Comparison of ENCODE assay signal across 14 cellular contexts in the genomic region with DNA sequence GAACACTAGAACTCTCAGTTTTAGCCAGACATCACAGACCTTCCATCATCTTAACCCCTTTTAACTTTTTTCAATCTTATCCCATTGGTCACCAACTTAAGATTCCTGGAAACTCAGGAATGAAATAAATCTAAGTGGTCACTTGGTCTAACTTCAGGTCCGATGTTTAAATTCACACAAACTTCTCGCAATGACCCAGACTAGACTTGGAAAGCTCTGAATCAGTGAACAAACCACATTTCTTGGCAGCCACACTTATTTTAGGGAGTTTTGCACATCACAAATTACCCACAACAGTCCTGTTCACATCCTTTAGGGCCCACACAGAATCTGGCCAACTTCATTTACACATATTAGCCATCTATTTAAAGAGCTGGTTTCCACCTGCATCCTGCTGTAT.
DNase-seq lines count a peak whose midpoint lies in the region; ATAC-seq and TF ChIP-seq lines count a peak whose summit lies in the region.
"Had no signal": no experiment of that assay in that cellular context is flagged by ENCODE, and none has a peak within 500 bp of the region (broad histone marks: within the 10 kb centered on the region; RNA-seq: fewer than 3 reads in every experiment).

No MANE protein-coding gene starts in this region.

- dilution Hi-C loops in IMR-90 (cut with HindIII; ENCODE audit: low sequenced_read_pairs, unreplicated experiment), result no loop called here

- POLR2A ChIA-PET in AG04450 (lab: Yijun Ruan, JAX) (interaction anchor here (0.5 kb wide), 1 partner anchor 255 kb away, joined by 3 read pairs; no protein-coding TSS in a partner anchor), IMR-90 (lab: Charles Lee; ENCODE audit: unreplicated experiment) (no interaction called here)
- POLR2A ChIA-PET in activated CD4-positive, alpha-beta memory T cell treated with anti-CD3 and anti-CD28 coated beads, Interleukin-2, amount 10 ng/mL, durations not matched to agents 7 days and 5 days (lab: Charles Lee), result no interaction called here

- peaks cover 22 to 55% of the 10 kb centered on the region in 2 experiments for H3K79me1 ChIP-seq in IMR-90 (ENCODE audit: low read depth in 1 of 2, low read length in 2 of 2)

- intact Hi-C loops in IMR-90 (cut with micrococcal nuclease), result no loop called here

- peaks cover 8% of the 10 kb centered on the region; the same call in 1 of the 2 replicates for H3K4me1 ChIP-seq in IMR-90 (ENCODE audit: control insufficient read depth, insufficient read depth, low read length)
- H3K4me1 ChIP-seq in osteoblast (ENCODE audit: insufficient read depth, low read length), result peaks cover 20% of the 10 kb centered on the region
- peaks cover 0 to 6% of the 10 kb centered on the region in 2 donors for H3K4me1 ChIP-seq in right atrium auricular region

- H3K79me2 ChIP-seq in osteoblast (ENCODE audit: insufficient read depth, low read length), result peaks cover 81% of the 10 kb centered on the region

- no peaks in the 10 kb centered on the region for H3K36me3 ChIP-seq in IMR-90 (ENCODE audit: control insufficient read depth, insufficient read depth, low read length)
- no peaks in the 10 kb centered on the region for H3K36me3 ChIP-seq in osteoblast (ENCODE audit: insufficient read depth, low read length)
- H3K36me3 ChIP-seq in right atrium auricular region, result no peaks in the 10 kb centered on the region
- H3K36me3 ChIP-seq: HAP-1 had no signal

- H3K27me3 ChIP-seq in AG04450 (ENCODE audit: control insufficient read depth, insufficient read depth, low read length), result no peaks in the 10 kb centered on the region
- no peaks in the 10 kb centered on the region for H3K27me3 ChIP-seq in IMR-90 (ENCODE audit: control insufficient read depth, insufficient read depth, low read length)
- no peaks in the 10 kb centered on the region for H3K27me3 ChIP-seq in osteoblast (ENCODE audit: insufficient read depth, low read length)
- no peaks in the 10 kb centered on the region for H3K27me3 ChIP-seq in right atrium auricular region

- H3K27me3 Mint-ChIP-seq in activated CD4-positive, alpha-beta memory T cell treated with anti-CD3 and anti-CD28 coated beads, Interleukin-2, amount 10 ng/mL, durations not matched to agents 7 days and 5 days, result no peaks in the 10 kb centered on the region

- H3K14ac ChIP-seq in IMR-90 (replicated peaks; ENCODE audit: low read depth, low read length), result no peak overlapping the region

- TF ChIP-seq POLR2A in IMR-90 (IDR thresholded peaks at IDR 0.05; ENCODE audit: low read depth, low read length), result no peak

- no peak overlapping the region for H4K5ac ChIP-seq in IMR-90 (ENCODE audit: low read depth, low read length)

- peak overlapping the region; percentile 43; the same call in 1 of the 2 replicates for H3K18ac ChIP-seq in IMR-90 (ENCODE audit: low read depth, low read length)

- H2BK5ac ChIP-seq in IMR-90 (ENCODE audit: low read depth, low read length, poor library complexity, severe bottlenecking), result no peak overlapping the region

- H2AK5ac ChIP-seq in IMR-90 (ENCODE audit: low read depth, low read length), result no peak overlapping the region

- H3K4me2 ChIP-seq in IMR-90 (ENCODE audit: low read depth, low read length), result peak overlapping the region; percentile 80; the same call in 1 of the 2 replicates
- peak overlapping the region; percentile 61 for H3K4me2 ChIP-seq in osteoblast (ENCODE audit: insufficient read depth, low read length)

- H3K23ac ChIP-seq in IMR-90 (ENCODE audit: low read depth, low read length), result 0 out of 2 replicates have a peak overlapping the region, but pooled peaks have one; percentile 1

- H3K4ac ChIP-seq in IMR-90 (ENCODE audit: low read depth, low read length), result peak overlapping the region; percentile 16; the same call in 1 of the 2 replicates

- DNase-seq in AG04450 (ENCODE audit: low read depth, low spot score) (peak; percentile 16), IMR-90 (peak; percentile 80), cardiac fibroblast (ENCODE audit: low read depth in 2 of 2) (peak; percentile 20 to 36), osteoblast (ENCODE audit: insufficient read length, low spot score, missing footprints) (no peak), right atrium auricular region (ENCODE audit: low spot score) (no peak), NCI-H2081 treated with DMSO at 0.1 percent for 48 hours (lab: John Stamatoyannopoulos, UW) (no peak)
- no peak for DNase-seq in activated CD4-positive, alpha-beta memory T cell treated with anti-CD3 and anti-CD28 coated beads, Interleukin-2, amount 10 ng/mL, durations not matched to agents 7 days and 5 days
- DNase-seq: C1 segment of cervical spinal cord, DMS153, NCI-H1436 treated with DMSO at 0.1 percent for 48 hours, NCI-H69 had no signal

- H2AFZ ChIP-seq in IMR-90 (replicated peaks; ENCODE audit: low read length, poor library complexity) (no peak overlapping the region), osteoblast (ENCODE audit: low read length) (no peak overlapping the region)

- H3K36me3 Mint-ChIP-seq in activated CD4-positive, alpha-beta memory T cell treated with anti-CD3 and anti-CD28 coated beads, Interleukin-2, amount 10 ng/mL, durations not matched to agents 7 days and 5 days (ENCODE audit: low read depth), result no peaks in the 10 kb centered on the region

- H3K9me3 ChIP-seq in AG04450 (ENCODE audit: control insufficient read depth, insufficient read depth, low read length), result no peaks in the 10 kb centered on the region
- H3K9me3 ChIP-seq in IMR-90 (ENCODE audit: control insufficient read depth, insufficient read depth, low read length), result no peaks in the 10 kb centered on the region
- H3K9me3 ChIP-seq in osteoblast (ENCODE audit: low read depth, low read length), result no peaks in the 10 kb centered on the region
- H3K9me3 ChIP-seq in right atrium auricular region, result peaks cover 0 to 11% of the 10 kb centered on the region in 2 donors
- H3K9me3 ChIP-seq: HAP-1 had no signal

- no peaks in the 10 kb centered on the region for H3K9me1 ChIP-seq in IMR-90 (ENCODE audit: insufficient read depth, low read length)

- H3K4me3 ChIP-seq in AG04450 (ENCODE audit: low read depth, low read length), result no peak overlapping the region
- no peak overlapping the region for H3K4me3 ChIP-seq in IMR-90 (ENCODE audit: insufficient read depth, low read depth, low read length)
- H3K4me3 ChIP-seq in cardiac fibroblast (replicated peaks in 1 of 2; ENCODE audit: low read depth in 2 of 2, low read length in 2 of 2), result no peak overlapping the region
- peak overlapping the region; percentile 24 for H3K4me3 ChIP-seq in osteoblast (ENCODE audit: insufficient read depth, low read length)
- no peak overlapping the region for H3K4me3 ChIP-seq in right atrium auricular region
- H3K4me3 ChIP-seq: HAP-1 had no signal

- H4K20me1 ChIP-seq in IMR-90 (ENCODE audit: insufficient read depth, low read length) (peaks cover 16% of the 10 kb centered on the region; the same call in 1 of the 2 replicates), osteoblast (ENCODE audit: insufficient read depth, low read length) (peaks cover 45% of the 10 kb centered on the region)

- H2AK9ac ChIP-seq in IMR-90 (replicated peaks; ENCODE audit: low read depth, low read length, poor library complexity), result no peak overlapping the region

- no peak for TF ChIP-seq RAD21 in IMR-90 (IDR thresholded peaks at IDR 0.05; ENCODE audit: low read length)

- no peak for TF ChIP-seq CTCF in AG04450 (IDR thresholded peaks at IDR 0.05; ENCODE audit: low read depth, low read length)
- no peak for TF ChIP-seq CTCF in IMR-90 (conservative IDR thresholded peaks at IDR 0.05; ENCODE audit: low read depth, low read length)
- no peak for TF ChIP-seq CTCF in cardiac fibroblast (IDR thresholded peaks at IDR 0.05; ENCODE audit: low read depth, low read length)
- TF ChIP-seq CTCF in osteoblast (IDR thresholded peaks at IDR 0.05; ENCODE audit: extremely low read depth, low read depth, low read length), result no peak
- no peak for TF ChIP-seq CTCF in right atrium auricular region (IDR thresholded peaks at IDR 0.05)

- H4K91ac ChIP-seq in IMR-90 (ENCODE audit: insufficient read depth, low read depth, low read length), result no peak overlapping the region

- CTCF ChIA-PET in AG04450 (lab: Charles Lee) (interaction anchor here (0.6 to 1.5 kb wide), 2 partner anchors 20 to 255 kb away, joined by 3 to 4 read pairs; no protein-coding TSS in a partner anchor), IMR-90 (lab: Yijun Ruan, JAX) (no interaction called here)
- CTCF ChIA-PET in activated CD4-positive, alpha-beta memory T cell treated with anti-CD3 and anti-CD28 coated beads, Interleukin-2, amount 10 ng/mL, durations not matched to agents 7 days and 5 days (lab: Charles Lee), result no interaction called here

- H2BK120ac ChIP-seq in IMR-90 (ENCODE audit: low read depth, low read length), result no peak overlapping the region

- H3K9me3 Mint-ChIP-seq in activated CD4-positive, alpha-beta memory T cell treated with anti-CD3 and anti-CD28 coated beads, Interleukin-2, amount 10 ng/mL, durations not matched to agents 7 days and 5 days, result no peaks in the 10 kb centered on the region

- BruUV-seq in IMR-90 (replicated peaks; lab: Mats Ljungman, UMichigan), result no TSS peak

- peak; percentile 42 for ATAC-seq in IMR-90 (ENCODE audit: low read depth)
- ATAC-seq in esophagus mucosa, result no peak

- H2BK15ac ChIP-seq in IMR-90 (ENCODE audit: low read depth, low read length), result no peak overlapping the region

- no peak overlapping the region; a peak in 1 of 4 replicates for H4K8ac ChIP-seq in IMR-90 (ENCODE audit: low read depth in 2 of 2, low read length in 2 of 2)

- no peak overlapping the region for H3K56ac ChIP-seq in IMR-90 (ENCODE audit: extremely low read depth, insufficient read depth, low read length)

- in situ Hi-C loops in IMR-90 (cut with MboI; ENCODE audit: low sequenced_read_pairs), result no loop called here

- H3K27ac Mint-ChIP-seq in activated CD4-positive, alpha-beta memory T cell treated with anti-CD3 and anti-CD28 coated beads, Interleukin-2, amount 10 ng/mL, durations not matched to agents 7 days and 5 days, result no peak overlapping the region

- H3K4me1 Mint-ChIP-seq in activated CD4-positive, alpha-beta memory T cell treated with anti-CD3 and anti-CD28 coated beads, Interleukin-2, amount 10 ng/mL, durations not matched to agents 7 days and 5 days, result no peaks in the 10 kb centered on the region

- H3K4me3 Mint-ChIP-seq in activated CD4-positive, alpha-beta memory T cell treated with anti-CD3 and anti-CD28 coated beads, Interleukin-2, amount 10 ng/mL, durations not matched to agents 7 days and 5 days, result no peak overlapping the region

- H3K27ac ChIP-seq in AG04450 (ENCODE audit: low read depth, low read length) (no peak overlapping the region), IMR-90 (ENCODE audit: insufficient read depth, low read length) (no peak overlapping the region), osteoblast (ENCODE audit: low read depth, low read length) (peak overlapping the region; percentile 29), right atrium auricular region (no peak overlapping the region)
- H3K27ac ChIP-seq: 22Rv1 had no signal

- no peak overlapping the region for H2BK20ac ChIP-seq in IMR-90 (ENCODE audit: low read depth, low read length)

- 15% methylated on average over 2 of the region's 2 CpGs; no CpG with 5 or more reads in 1 of the 2 experiments for WGBS in IMR-90 (ENCODE audit: extremely low coverage in 2 of 2, insufficient read length in 1 of 2), 2 experiments

- peak overlapping the region; percentile 16; the same call in 1 of the 2 replicates for H3K9ac ChIP-seq in IMR-90 (ENCODE audit: low read depth, low read length)

TF ChIP-seq in IMR-90, 13 proteins besides CTCF, POLR2A, EP300 and RAD21 (continues in another document):
- TF ChIP-seq NFE2L2 (IDR thresholded peaks at IDR 0.05; ENCODE audit: low read depth, low read length) (no peak), CEBPB (IDR thresholded peaks at IDR 0.05; ENCODE audit: low read depth, low read length) (no peak)

Comparison
In these comparisons a context has a peak if more than half of its experiments do, and no peak if none do; other contexts are left out.
1. DNase-seq: peak in AG04450 (single experiment), IMR-90 (single experiment) and cardiac fibroblast (2 of 2); none in osteoblast (single experiment), right atrium auricular region (single experiment), activated CD4-positive, alpha-beta memory T cell treated with anti-CD3 and anti-CD28 coated beads, Interleukin-2, amount 10 ng/mL, durations not matched to agents 7 days and 5 days (single experiment) and NCI-H2081 treated with DMSO at 0.1 percent for 48 hours (single experiment).